ENCODE assay signal across 15 cellular contexts in genomic region chr4:145498430-145498829, GRCh38. TPM values are rescaled to one million over a fixed set of nuclear protein-coding genes. Genes with fewer than 3 reads are reported as not detected.
DNase-seq lines count a peak whose midpoint lies in the region; ATAC-seq and TF ChIP-seq lines count a peak whose summit lies in the region.
"Had no signal": no experiment of that assay in that cellular context is flagged by ENCODE, and none has a peak within 500 bp of the region (broad histone marks: within the 10 kb centered on the region; RNA-seq: fewer than 3 reads in every experiment).

No MANE protein-coding gene starts in this region.

- no peak for TF ChIP-seq POLR2A in lower leg skin (IDR thresholded peaks at IDR 0.05)

- peak; percentile 58 for ATAC-seq in GM18502 (IDR thresholded peaks at IDR 0.05; ENCODE audit: poor library complexity, unreplicated experiment)
- peak; percentile 80 for ATAC-seq in GM21360 (IDR thresholded peaks at IDR 0.05; ENCODE audit: unreplicated experiment)
- ATAC-seq in HG02938 (IDR thresholded peaks at IDR 0.05; ENCODE audit: unreplicated experiment), result peak; percentile 63
- peak; percentile 71 for ATAC-seq in HG03520 (IDR thresholded peaks at IDR 0.05; ENCODE audit: unreplicated experiment)
- ATAC-seq: heart right ventricle, T-cell had no signal

- no peaks in the 10 kb centered on the region for H3K36me3 Mint-ChIP-seq in activated CD4-positive, alpha-beta memory T cell treated with anti-CD3 and anti-CD28 coated beads for 36 hours
- H3K36me3 Mint-ChIP-seq: T-cell had no signal

- no peak overlapping the region for H3K4me3 ChIP-seq in lower leg skin (ENCODE audit: low read depth, poor library complexity, severe bottlenecking)
- H3K4me3 ChIP-seq: heart right ventricle, lung had no signal

- DNase-seq in superior temporal gyrus (ENCODE audit: extremely low spot score) (no peak), lower leg skin (ENCODE audit: low spot score in 2 of 2) (no peak), NCI-H2196 (lab: John Stamatoyannopoulos, UW; ENCODE audit: unreplicated experiment) (no peak)
- DNase-seq in activated CD4-positive, alpha-beta memory T cell treated with anti-CD3 and anti-CD28 coated beads for 36 hours, result no peak
- DNase-seq: activated CD4-positive, alpha-beta T cell treated with anti-CD3 and anti-CD28 coated beads, Interleukin-2, amount 10 ng/mL, durations not matched to agents 7 days and 5 days; activated gamma-delta T cell; HCEC 1CT; heart right ventricle; NCI-H187 treated with DMSO at 0.1 percent for 48 hours; T-cell had no signal

- CTCF ChIA-PET in activated CD4-positive, alpha-beta memory T cell treated with anti-CD3 and anti-CD28 coated beads for 36 hours (lab: Charles Lee), result no interaction called here

- H3K9me3 Mint-ChIP-seq in activated CD4-positive, alpha-beta memory T cell treated with anti-CD3 and anti-CD28 coated beads for 36 hours, result no peaks in the 10 kb centered on the region
- H3K9me3 Mint-ChIP-seq: activated CD4-positive, alpha-beta T cell treated with anti-CD3 and anti-CD28 coated beads, Interleukin-2, amount 10 ng/mL, durations not matched to agents 7 days and 5 days; T-cell had no signal

- intact Hi-C loops in activated CD4-positive, alpha-beta memory T cell treated with anti-CD3 and anti-CD28 coated beads for 36 hours (cut with micrococcal nuclease), result loop anchor here (5.0 kb wide), 1 partner anchor 266 kb away; no protein-coding TSS in a partner anchor
- intact Hi-C loops in lower leg skin (cut with DNase I; ENCODE audit: low total_unique reads), result no loop called here

- H3K4me3 Mint-ChIP-seq in activated CD4-positive, alpha-beta memory T cell treated with anti-CD3 and anti-CD28 coated beads for 36 hours, result no peak overlapping the region
- H3K4me3 Mint-ChIP-seq: activated CD4-positive, alpha-beta T cell treated with anti-CD3 and anti-CD28 coated beads, Interleukin-2, amount 10 ng/mL, durations not matched to agents 7 days and 5 days; T-cell had no signal

- H3K27me3 Mint-ChIP-seq in activated CD4-positive, alpha-beta memory T cell treated with anti-CD3 and anti-CD28 coated beads for 36 hours, result peaks cover 8% of the 10 kb centered on the region
- H3K27me3 Mint-ChIP-seq: activated CD4-positive, alpha-beta T cell treated with anti-CD3 and anti-CD28 coated beads, Interleukin-2, amount 10 ng/mL, durations not matched to agents 7 days and 5 days had no signal

- TF ChIP-seq CTCF in lower leg skin (IDR thresholded peaks at IDR 0.05), result no peak

- POLR2A ChIA-PET in activated CD4-positive, alpha-beta memory T cell treated with anti-CD3 and anti-CD28 coated beads for 36 hours (lab: Charles Lee), result no interaction called here

- H3K27ac Mint-ChIP-seq in activated CD4-positive, alpha-beta memory T cell treated with anti-CD3 and anti-CD28 coated beads for 36 hours, result no peak overlapping the region
- H3K27ac Mint-ChIP-seq: activated CD4-positive, alpha-beta T cell treated with anti-CD3 and anti-CD28 coated beads, Interleukin-2, amount 10 ng/mL, durations not matched to agents 7 days and 5 days; T-cell had no signal

- no peaks in the 10 kb centered on the region for H3K4me1 Mint-ChIP-seq in activated CD4-positive, alpha-beta memory T cell treated with anti-CD3 and anti-CD28 coated beads for 36 hours (ENCODE audit: low read depth)
- H3K4me1 Mint-ChIP-seq: T-cell had no signal

RNA-seq across cellular contexts. Expression of gene SMAD1, which starts 16.8 kb away (rescaled TPM):
- 1 to 10 TPM; 2.8 to 2.9 TPM for total RNA-seq in activated CD4-positive, alpha-beta memory T cell treated with anti-CD3 and anti-CD28 coated beads for 36 hours
- total RNA-seq in lower leg skin, result 10 to 100 TPM; 37.9 to 46.1 (median 40.8) TPM

Comparison
In these comparisons a context has a peak if more than half of its experiments do, and no peak if none do; other contexts are left out.
1. RNA of gene SMAD1, which starts 16.8 kb away (total RNA-seq): 37.9 to 46.1 TPM in lower leg skin; 2.8 to 2.9 TPM in activated CD4-positive, alpha-beta memory T cell treated with anti-CD3 and anti-CD28 coated beads for 36 hours; every median in the first group is over 4 times any median in the second.
2. Peak in every context shown above with its lines, with median percentiles within 50 percentile points of each other: ATAC-seq.